In genomic region chr3:72320096-72320910, GRCh38 we compare ENCODE assay signal across 1 cellular context.
TF ChIP-seq lines count a peak whose summit lies in the region.

No MANE protein-coding gene starts in this region.

TF ChIP-seq in K562, 482 proteins besides CTCF, POLR2A, EP300 and RAD21 (continued from another document):
- TF ChIP-seq ZMIZ1 (IDR thresholded peaks at IDR 0.05; ENCODE audit: low read depth in 2 of 2, low read length in 2 of 2) (no peak), FOXA1 (IDR thresholded peaks at IDR 0.05; ENCODE audit: borderline replicate concordance) (no peak), SREBF1 (IDR thresholded peaks at IDR 0.05; ENCODE audit: borderline replicate concordance, low read depth, low read length) (no peak), ZNF592 (IDR thresholded peaks at IDR 0.05) (peak; percentile 78), HES1 (IDR thresholded peaks at IDR 0.05; ENCODE audit: low read depth) (no peak), CHAMP1 (IDR thresholded peaks at IDR 0.05) (no peak), BRF1 (IDR thresholded peaks at IDR 0.05; ENCODE audit: borderline replicate concordance, extremely low read depth, insufficient read length) (no peak), ZNF583 (CRISPR knock-in tag; IDR thresholded peaks at IDR 0.05) (no peak), REST (CRISPR knock-in tag; IDR thresholded peaks at IDR 0.05; ENCODE audit: low read depth) (no peak), LCOR (CRISPR knock-in tag; IDR thresholded peaks at IDR 0.05) (no peak), CBFA2T2 (conservative IDR thresholded peaks at IDR 0.05) (peak; percentile 42), GATAD2B (IDR thresholded peaks at IDR 0.05; ENCODE audit: borderline replicate concordance) (no peak), TGIF2 (CRISPR knock-in tag; IDR thresholded peaks at IDR 0.05) (no peak), HSF4 (CRISPR knock-in tag; IDR thresholded peaks at IDR 0.05; ENCODE audit: borderline replicate concordance) (no peak), ZNF184 (CRISPR knock-in tag; IDR thresholded peaks at IDR 0.05) (no peak), RBM34 (IDR thresholded peaks at IDR 0.05; ENCODE audit: borderline replicate concordance, insufficient read depth, low read length) (no peak), PREB (CRISPR knock-in tag; IDR thresholded peaks at IDR 0.05) (no peak), PRMT5 (CRISPR knock-in tag; IDR thresholded peaks at IDR 0.05) (no peak), ZNF175 (CRISPR knock-in tag; IDR thresholded peaks at IDR 0.05; ENCODE audit: low read depth) (peak; percentile 74; the same call in 1 of the 2 replicates), HDAC1 (IDR thresholded peaks at IDR 0.05) (no peak), RBM39 (optimal IDR thresholded peaks at IDR 0.05; ENCODE audit: low read depth, low read length) (no peak), POLR2AphosphoS5 (IDR thresholded peaks at IDR 0.05; ENCODE audit: control insufficient read depth, insufficient read depth, low read depth, low read length) (no peak), GTF2A2 (tag; IDR thresholded peaks at IDR 0.05) (no peak), CSDE1 (IDR thresholded peaks at IDR 0.05) (no peak), PPARD (CRISPR knock-in tag; IDR thresholded peaks at IDR 0.05) (no peak), TCF7 (IDR thresholded peaks at IDR 0.05; ENCODE audit: borderline replicate concordance) (no peak), ZNF696 (CRISPR knock-in tag; conservative IDR thresholded peaks at IDR 0.05) (no peak), KLF16 (IDR thresholded peaks at IDR 0.05) (peak; percentile 42; the same call in 1 of the 2 replicates)
